In genomic region chr10:21517983-21518628, GRCh38 we compare ENCODE assay signal across 8 cellular contexts.
DNase-seq lines count a peak whose midpoint lies in the region; ATAC-seq and TF ChIP-seq lines count a peak whose summit lies in the region.

No MANE protein-coding gene starts in this region.

- no peaks in the 10 kb centered on the region; the same call in none of the 2 replicates for H3K27me3 ChIP-seq in GM06990 (replicated peaks; ENCODE audit: control insufficient read depth, insufficient read depth, low read length)
- peaks cover 5% of the 10 kb centered on the region; the same call in 1 of the 2 replicates for H3K27me3 ChIP-seq in iPS DF 6.9 (ENCODE audit: control insufficient read depth, insufficient read depth, low read length)

- peak overlapping the region; percentile 60 for H3K4me3 ChIP-seq in GM06990 (replicated peaks; ENCODE audit: low read depth, low read length)
- H3K4me3 ChIP-seq in iPS DF 6.9 (ENCODE audit: low read length): peak overlapping the region; percentile 57; the same call in 1 of the 2 replicates

- peak overlapping the region; percentile 89 for H3K4me3 Mint-ChIP-seq in activated naive CD8-positive, alpha-beta T cell
- H3K4me3 Mint-ChIP-seq in stimulated activated memory B cell treated with anti-CD40 and anti-IgM and Interleukin-4, amounts not matched to agents 10 μg/mL and 1 μg/mL and 100 μg/mL, for 72 hours: peak overlapping the region; percentile 80

- H3K4me1 Mint-ChIP-seq in activated naive CD8-positive, alpha-beta T cell (ENCODE audit: low read depth): peaks cover 35% of the 10 kb centered on the region
- peaks cover 33% of the 10 kb centered on the region for H3K4me1 Mint-ChIP-seq in stimulated activated memory B cell treated with anti-CD40 and anti-IgM and Interleukin-4, amounts not matched to agents 10 μg/mL and 1 μg/mL and 100 μg/mL, for 72 hours

- WGBS in iPS DF 6.9 (ENCODE audit: insufficient coverage, insufficient read length): no CpG with 5 or more reads among the region's 17 CpGs

- no peaks in the 10 kb centered on the region for H3K9me3 Mint-ChIP-seq in activated naive CD8-positive, alpha-beta T cell (ENCODE audit: low read depth)
- H3K9me3 Mint-ChIP-seq in stimulated activated memory B cell treated with anti-CD40 and anti-IgM and Interleukin-4, amounts not matched to agents 10 μg/mL and 1 μg/mL and 100 μg/mL, for 72 hours: no peaks in the 10 kb centered on the region

- H3K36me3 Mint-ChIP-seq in activated naive CD8-positive, alpha-beta T cell: no peaks in the 10 kb centered on the region
- H3K36me3 Mint-ChIP-seq in stimulated activated memory B cell treated with anti-CD40 and anti-IgM and Interleukin-4, amounts not matched to agents 10 μg/mL and 1 μg/mL and 100 μg/mL, for 72 hours: no peaks in the 10 kb centered on the region

- H3K27me3 Mint-ChIP-seq in activated naive CD8-positive, alpha-beta T cell: peaks cover 52% of the 10 kb centered on the region
- H3K27me3 Mint-ChIP-seq in stimulated activated memory B cell treated with anti-CD40 and anti-IgM and Interleukin-4, amounts not matched to agents 10 μg/mL and 1 μg/mL and 100 μg/mL, for 72 hours: peaks cover 84% of the 10 kb centered on the region

- DNase-seq in GM06990 (ENCODE audit: extremely low read depth, insufficient read length) (no peak), NCI-H2029 treated with DMSO at 0.1 percent for 48 hours (lab: John Stamatoyannopoulos, UW) (peak; percentile 45), iPS DF 6.9 (ENCODE audit: low read depth, low spot score) (no peak), 8988T (no peak)

- H3K9me3 ChIP-seq in iPS DF 6.9 (ENCODE audit: control insufficient read depth, insufficient read depth, low read length): no peaks in the 10 kb centered on the region

- peaks cover 4% of the 10 kb centered on the region for H3K4me1 ChIP-seq in iPS DF 6.9 (ENCODE audit: control insufficient read depth, insufficient read depth, low read length)

- H3K27ac ChIP-seq in iPS DF 6.9 (ENCODE audit: low read length): no peak overlapping the region

- ATAC-seq in stimulated activated memory B cell treated with anti-CD40 and anti-IgM and Interleukin-4, amounts not matched to agents 10 μg/mL and 1 μg/mL and 100 μg/mL, for 72 hours: no peak
- ATAC-seq in HG03571 (IDR thresholded peaks at IDR 0.05; ENCODE audit: unreplicated experiment) (no peak), GM19328 (IDR thresholded peaks at IDR 0.05; ENCODE audit: unreplicated experiment) (no peak)

- H3K36me3 ChIP-seq in GM06990 (ENCODE audit: control insufficient read depth, insufficient read depth, low read length) (no peaks in the 10 kb centered on the region), iPS DF 6.9 (ENCODE audit: control insufficient read depth, insufficient read depth, low read length) (no peaks in the 10 kb centered on the region)

- TF ChIP-seq CTCF in GM06990 (IDR thresholded peaks at IDR 0.05; ENCODE audit: insufficient read depth, low read length, poor library complexity, severe bottlenecking): no peak

- H3K27ac Mint-ChIP-seq in activated naive CD8-positive, alpha-beta T cell: peak overlapping the region; percentile 50
- no peak overlapping the region for H3K27ac Mint-ChIP-seq in stimulated activated memory B cell treated with anti-CD40 and anti-IgM and Interleukin-4, amounts not matched to agents 10 μg/mL and 1 μg/mL and 100 μg/mL, for 72 hours
